10 cellular contexts compared by ENCODE assay signal in the genomic region with DNA sequence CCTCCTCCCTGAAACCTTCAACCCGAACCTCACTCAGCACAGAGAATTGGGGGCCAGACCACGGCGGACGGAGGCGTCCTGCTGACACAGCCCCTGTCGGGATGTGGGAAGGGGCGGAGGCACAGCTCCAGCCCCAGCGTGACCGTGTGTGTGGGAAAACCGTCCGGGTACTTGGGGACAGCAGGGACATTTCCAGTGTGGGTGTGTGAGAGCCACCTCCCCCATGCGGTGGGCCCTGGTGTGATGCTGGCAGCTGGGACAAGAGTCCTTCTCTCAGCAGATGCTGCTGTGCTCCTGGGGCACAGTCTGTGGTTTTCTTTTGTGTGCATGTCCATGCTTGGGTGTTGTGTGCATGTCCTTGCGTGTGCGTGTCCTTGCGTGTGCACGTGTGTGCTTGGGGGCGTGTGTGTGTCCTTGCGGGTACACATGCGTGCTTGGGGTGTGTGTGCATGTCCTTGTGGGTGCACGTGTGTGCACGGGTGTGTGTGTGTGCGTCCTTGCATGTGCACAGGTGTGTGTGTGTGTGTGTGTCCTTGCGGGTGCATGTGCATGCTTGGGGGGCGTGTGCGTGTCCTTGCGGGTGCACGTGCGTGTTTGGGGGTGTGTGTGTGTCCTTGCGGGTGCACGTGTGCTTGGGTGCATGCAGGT. TPM values are rescaled to one million over a fixed set of nuclear protein-coding genes. Genes with fewer than 3 reads are reported as not detected.
"Had no signal": no experiment of that assay in that cellular context is flagged by ENCODE, and none has a peak within 500 bp of the region (broad histone marks: within the 10 kb centered on the region; RNA-seq: fewer than 3 reads in every experiment).

No MANE protein-coding gene starts in this region.

- H3K27me3 ChIP-seq: ascending aorta, gastrocnemius medialis, heart right ventricle, upper lobe of left lung had no signal

- DNase-seq: activated CD4-positive, alpha-beta T cell treated with anti-CD3 and anti-CD28 coated beads, Interleukin-2, amount 50 U/mL, for 4 hours; activated naive CD4-positive, alpha-beta T cell treated with anti-CD3 and anti-CD28 coated beads, Interleukin-2, amount 10 ng/mL, durations not matched to agents 7 days and 5 days; dermis blood vessel endothelial cell; gastrocnemius medialis had no signal

- H3K36me3 ChIP-seq: ascending aorta, gastrocnemius medialis, heart right ventricle had no signal

- H3K36me3 Mint-ChIP-seq: activated naive CD4-positive, alpha-beta T cell treated with anti-CD3 and anti-CD28 coated beads, Interleukin-2, amount 10 ng/mL, durations not matched to agents 7 days and 5 days; stimulated activated effector memory CD8-positive, alpha-beta T cell treated with anti-CD3 and anti-CD28 coated beads, Interleukin-12 subunit alpha, Interleukin-12 subunit beta, amount 100 ng/mL, for 72 hours had no signal

- H3K4me1 Mint-ChIP-seq: activated naive CD4-positive, alpha-beta T cell treated with anti-CD3 and anti-CD28 coated beads, Interleukin-2, amount 10 ng/mL, durations not matched to agents 7 days and 5 days; stimulated activated effector memory CD8-positive, alpha-beta T cell treated with anti-CD3 and anti-CD28 coated beads, Interleukin-12 subunit alpha, Interleukin-12 subunit beta, amount 100 ng/mL, for 72 hours had no signal

- ATAC-seq: activated CD4-positive, CD25-positive, alpha-beta regulatory T cell treated with anti-CD3 and anti-CD28 coated beads, Interleukin-2, amount 50 U/mL, for 24 hours; gastrocnemius medialis; stimulated activated effector memory CD8-positive, alpha-beta T cell treated with anti-CD3 and anti-CD28 coated beads, Interleukin-12 subunit alpha, Interleukin-12 subunit beta, amount 100 ng/mL, for 72 hours had no signal

- H3K9me3 ChIP-seq: ascending aorta, gastrocnemius medialis, heart right ventricle, upper lobe of left lung had no signal

- H3K27ac Mint-ChIP-seq: activated naive CD4-positive, alpha-beta T cell treated with anti-CD3 and anti-CD28 coated beads, Interleukin-2, amount 10 ng/mL, durations not matched to agents 7 days and 5 days; activated T-helper 2 cell treated with anti-CD3 and anti-CD28 coated beads, Interferon-gamma antibody, Interleukin-2, Interleukin-4, amounts not matched to agents 10 μg/mL and 5 μg/mL and 100 μg/mL, durations not matched to agents 14 hours and 24 hours and 36 hours; stimulated activated effector memory CD8-positive, alpha-beta T cell treated with anti-CD3 and anti-CD28 coated beads, Interleukin-12 subunit alpha, Interleukin-12 subunit beta, amount 100 ng/mL, for 72 hours had no signal

- H3K27ac ChIP-seq: gastrocnemius medialis, upper lobe of left lung had no signal

- H3K4me3 ChIP-seq: gastrocnemius medialis, heart right ventricle, upper lobe of left lung had no signal

- H3K4me3 Mint-ChIP-seq: activated naive CD4-positive, alpha-beta T cell treated with anti-CD3 and anti-CD28 coated beads, Interleukin-2, amount 10 ng/mL, durations not matched to agents 7 days and 5 days; stimulated activated effector memory CD8-positive, alpha-beta T cell treated with anti-CD3 and anti-CD28 coated beads, Interleukin-12 subunit alpha, Interleukin-12 subunit beta, amount 100 ng/mL, for 72 hours had no signal

- H3K27me3 Mint-ChIP-seq: activated naive CD4-positive, alpha-beta T cell treated with anti-CD3 and anti-CD28 coated beads, Interleukin-2, amount 10 ng/mL, durations not matched to agents 7 days and 5 days had no signal

- H3K9me3 Mint-ChIP-seq: activated naive CD4-positive, alpha-beta T cell treated with anti-CD3 and anti-CD28 coated beads, Interleukin-2, amount 10 ng/mL, durations not matched to agents 7 days and 5 days; activated T-helper 2 cell treated with anti-CD3 and anti-CD28 coated beads, Interferon-gamma antibody, Interleukin-2, Interleukin-4, amounts not matched to agents 10 μg/mL and 5 μg/mL and 100 μg/mL, durations not matched to agents 14 hours and 24 hours and 36 hours; stimulated activated effector memory CD8-positive, alpha-beta T cell treated with anti-CD3 and anti-CD28 coated beads, Interleukin-12 subunit alpha, Interleukin-12 subunit beta, amount 100 ng/mL, for 72 hours had no signal

RNA-seq across cellular contexts. Expression of gene RAC3, which starts 25.7 kb away (rescaled TPM):
- total RNA-seq: ascending aorta had no signal
